ENCODE assay signal across 24 cellular contexts in the genomic region with DNA sequence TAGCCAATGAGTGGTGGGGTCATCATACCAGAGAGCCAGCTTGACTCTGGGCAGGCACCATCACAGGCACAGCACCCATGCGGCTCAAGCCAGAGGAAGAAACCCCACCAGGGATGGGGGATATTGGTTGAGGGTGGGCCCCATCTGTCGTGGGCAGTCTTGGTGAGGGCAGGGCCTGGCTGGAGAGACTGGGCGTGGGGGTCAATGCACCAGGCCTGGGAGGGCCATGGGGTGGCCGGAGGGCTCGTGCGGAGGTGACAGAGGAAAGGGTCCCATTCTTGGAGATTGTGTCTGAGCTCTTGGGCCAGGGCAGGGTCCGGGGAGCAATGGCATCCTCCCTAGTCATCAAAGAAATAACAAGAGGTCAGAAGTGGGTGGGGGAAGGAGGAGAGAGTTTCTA. TPM values are rescaled to one million over a fixed set of nuclear protein-coding genes. Genes with fewer than 3 reads are reported as not detected.
"Had no signal": no experiment of that assay in that cellular context is flagged by ENCODE, and none has a peak within 500 bp of the region (broad histone marks: within the 10 kb centered on the region; RNA-seq: fewer than 3 reads in every experiment).

No MANE protein-coding gene starts in this region.

- H3K4me3 ChIP-seq: coronary artery, hepatocyte, left lung, pancreas, psoas muscle had no signal

- ATAC-seq: esophagus mucosa; natural killer cell treated with Interleukin-12 subunit alpha and Interleukin-12 subunit beta and Interleukin-15 and Interleukin-18, amount 100 ng/mL, for 72 hours; pancreas; psoas muscle; stimulated activated memory B cell treated with anti-CD40 and anti-IgM and Interleukin-4, amounts not matched to agents 10 μg/mL and 1 μg/mL and 100 μg/mL, for 72 hours had no signal

- H3K36me3 ChIP-seq: neutrophil, pancreas had no signal

- FAIRE-seq: bronchial epithelial cell, endometrium, pancreas had no signal

- H3K27ac ChIP-seq: hepatocyte, neutrophil, pancreas, psoas muscle had no signal

- DNase-seq: activated CD4-positive, alpha-beta memory T cell treated with anti-CD3 and anti-CD28 coated beads, Interleukin-2, amount 10 ng/mL, durations not matched to agents 7 days and 5 days; activated CD4-positive, alpha-beta T cell treated with anti-CD3 and anti-CD28 coated beads for 48 hours; activated effector memory CD4-positive, alpha-beta T cell treated with anti-CD3 and anti-CD28 coated beads, Interleukin-2, amount 50 U/mL, for 16 hours; activated naive CD4-positive, alpha-beta T cell treated with anti-CD3 and anti-CD28 coated beads, Interleukin-2, amount 10 ng/mL, durations not matched to agents 7 days and 5 days; amygdala; cerebellar nuclear complex; foreskin melanocyte; glutamatergic neuron; immature natural killer cell; kidney glomerular epithelial cell; mammary epithelial cell; pancreas; psoas muscle; stimulated activated CD4-positive, alpha-beta T cell treated with anti-CD3 and anti-CD28 coated beads, Interleukin-12 subunit alpha, Interleukin-12 subunit beta, amount 100 ng/mL, for 4 hours had no signal

- H3K9me3 ChIP-seq: left lung, neutrophil, pancreas, psoas muscle had no signal

RNA-seq across cellular contexts. Expression of gene VSIG2, which starts 1.6 kb away (rescaled TPM):
- total RNA-seq: mammary epithelial cell; natural killer cell treated with Interleukin-12 subunit alpha and Interleukin-12 subunit beta and Interleukin-15 and Interleukin-18, amount 100 ng/mL, for 72 hours; skeletal muscle tissue had no signal
- polyA plus RNA-seq: immature natural killer cell, mammary epithelial cell had no signal

RNA-seq across cellular contexts. Expression of gene ESAM, which starts 8.5 kb away (rescaled TPM):
- total RNA-seq: bronchial epithelial cell had no signal
- polyA plus RNA-seq: mammary epithelial cell had no signal

RNA-seq across cellular contexts. Expression of gene NRGN, which starts 13.9 kb away (rescaled TPM):
- total RNA-seq: bronchial epithelial cell, hepatocyte, skeletal muscle tissue had no signal
